Comparison of ENCODE assay signal across 22 cellular contexts in genomic region chr9:135365013-135365768, GRCh38.
DNase-seq lines count a peak whose midpoint lies in the region; TF ChIP-seq lines count a peak whose summit lies in the region.
"Had no signal": no experiment of that assay in that cellular context is flagged by ENCODE, and none has a peak within 500 bp of the region (broad histone marks: within the 10 kb centered on the region; RNA-seq: fewer than 3 reads in every experiment).

No MANE protein-coding gene starts in this region.

- DNase-seq in NCI-H2196 (lab: John Stamatoyannopoulos, UW; ENCODE audit: unreplicated experiment) (peak; percentile 7), NCI-H2196 treated with DMSO at 0.1 percent for 48 hours (lab: John Stamatoyannopoulos, UW; ENCODE audit: unreplicated experiment) (no peak), DMS79 treated with DMSO at 0.1 percent for 48 hours (lab: John Stamatoyannopoulos, UW) (peak; percentile 66), NT2/D1 (ENCODE audit: low read depth, low spot score) (no peak), neural progenitor cell (ENCODE audit: low spot score) (peak; percentile 57), OCI-M1 (lab: John Stamatoyannopoulos, UW) (no peak)
- DNase-seq in stimulated activated CD4-positive, alpha-beta T cell treated with anti-CD3 and anti-CD28 coated beads, Interleukin-1b, Interleukin-23, amount 100 ng/mL, for 48 hours, result no peak
- no peak for DNase-seq in activated naive CD4-positive, alpha-beta T cell treated with anti-CD3 and anti-CD28 coated beads, Interleukin-2, amount 50 U/mL, for 16 hours
- DNase-seq: CD4-positive, alpha-beta T cell; DND-41; HFFc6; KG1; MG63; NCI-H1694; NCI-H2029 treated with DMSO at 0.1 percent for 48 hours; NCI-H226; NCI-H524; NCI-H774; SIG-M5 had no signal

- H2AFZ ChIP-seq in neural progenitor cell (replicated peaks), result peak overlapping the region; percentile 64

- H3K4me2 ChIP-seq in neural progenitor cell, result peak overlapping the region; percentile 57
- H3K4me2 ChIP-seq: BLaER1 had no signal

- H3F3A ChIP-seq in neural progenitor cell (ENCODE audit: low read depth), result peaks cover 15% of the 10 kb centered on the region

- no peaks in the 10 kb centered on the region for H3K9me3 Mint-ChIP-seq in neural progenitor cell
- H3K9me3 Mint-ChIP-seq: CD4-positive, alpha-beta T cell had no signal

- H3K4me3 Mint-ChIP-seq in neural progenitor cell, result no peak overlapping the region
- H3K4me3 Mint-ChIP-seq: CD4-positive, alpha-beta T cell; HFFc6 had no signal

- H3K27me3 ChIP-seq in NT2/D1 (ENCODE audit: insufficient read depth, insufficient read length) (no peaks in the 10 kb centered on the region), neural progenitor cell (no peaks in the 10 kb centered on the region)
- H3K27me3 ChIP-seq: BLaER1, MG63 had no signal

- peaks cover 18% of the 10 kb centered on the region for H3K4me1 ChIP-seq in NT2/D1 (ENCODE audit: insufficient read depth, insufficient read length)
- peaks cover 18% of the 10 kb centered on the region for H3K4me1 ChIP-seq in neural progenitor cell
- H3K4me1 ChIP-seq: BLaER1, HAP-1 had no signal

- H3K36me3 Mint-ChIP-seq in neural progenitor cell, result no peaks in the 10 kb centered on the region

- H3K36me3 ChIP-seq in NT2/D1 (ENCODE audit: insufficient read depth, insufficient read length, low read length) (no peaks in the 10 kb centered on the region), neural progenitor cell (no peaks in the 10 kb centered on the region)
- H3K36me3 ChIP-seq: BLaER1, HAP-1, MG63 had no signal

- H3K27ac Mint-ChIP-seq in neural progenitor cell, result peak overlapping the region; percentile 84
- H3K27ac Mint-ChIP-seq: CD4-positive, alpha-beta T cell; HFFc6 had no signal

- no peaks in the 10 kb centered on the region for H4K20me1 ChIP-seq in neural progenitor cell (ENCODE audit: low read depth)
- H4K20me1 ChIP-seq: BLaER1 had no signal

- H3K9me3 ChIP-seq in NT2/D1 (ENCODE audit: insufficient read depth, low read length) (peaks cover 10% of the 10 kb centered on the region; the same call in 1 of the 2 replicates), neural progenitor cell (ENCODE audit: low read depth) (no peaks in the 10 kb centered on the region)
- H3K9me3 ChIP-seq: HAP-1, MG63 had no signal

- H3K27me3 Mint-ChIP-seq in neural progenitor cell (ENCODE audit: insufficient read depth, low read depth), result peaks cover 4% of the 10 kb centered on the region
- H3K27me3 Mint-ChIP-seq: CD4-positive, alpha-beta T cell had no signal

- H3K4me3 ChIP-seq in NT2/D1 (ENCODE audit: insufficient read length, low read depth) (no peak overlapping the region), neural progenitor cell (no peak overlapping the region)
- H3K4me3 ChIP-seq: BLaER1, HAP-1, MG63, SK-N-MC had no signal

- TF ChIP-seq CTCF in neural progenitor cell (IDR thresholded peaks at IDR 0.05), result no peak

- peaks cover 13% of the 10 kb centered on the region for H3K4me1 Mint-ChIP-seq in neural progenitor cell

- no peak overlapping the region for H3K27ac ChIP-seq in neural progenitor cell
- H3K27ac ChIP-seq: BLaER1, SK-N-MC had no signal

- H3K79me2 ChIP-seq in neural progenitor cell (ENCODE audit: low read depth), result no peaks in the 10 kb centered on the region

- H3K9ac ChIP-seq in NT2/D1 (ENCODE audit: insufficient read length, low read depth), result peak overlapping the region; percentile 29
- no peak overlapping the region for H3K9ac ChIP-seq in neural progenitor cell
- H3K9ac ChIP-seq: BLaER1 had no signal

Comparison
In these comparisons a context has a peak if more than half of its experiments do, and no peak if none do; other contexts are left out.
1. DNase-seq: peak in NCI-H2196 (single experiment), DMS79 treated with DMSO at 0.1 percent for 48 hours (single experiment) and neural progenitor cell (single experiment); none in NCI-H2196 treated with DMSO at 0.1 percent for 48 hours (single experiment), NT2/D1 (single experiment), stimulated activated CD4-positive, alpha-beta T cell treated with anti-CD3 and anti-CD28 coated beads, Interleukin-1b, Interleukin-23, amount 100 ng/mL, for 48 hours (single experiment), OCI-M1 (single experiment) and activated naive CD4-positive, alpha-beta T cell treated with anti-CD3 and anti-CD28 coated beads, Interleukin-2, amount 50 U/mL, for 16 hours (single experiment).